9 cellular contexts compared by ENCODE assay signal in genomic region chr19:45200614-45201013, GRCh38. TPM values are rescaled to one million over a fixed set of nuclear protein-coding genes. Genes with fewer than 3 reads are reported as not detected.
A peak's percentile ranks its signal among the peaks of the same experiment; 100 is the strongest.
DNase-seq lines count a peak whose midpoint lies in the region; ATAC-seq lines count a peak whose summit lies in the region.
"Had no signal": no experiment of that assay in that cellular context is flagged by ENCODE, and none has a peak within 500 bp of the region (broad histone marks: within the 10 kb centered on the region; RNA-seq: fewer than 3 reads in every experiment).

No MANE protein-coding gene starts in this region.

- peaks cover 6% of the 10 kb centered on the region for H3K36me3 Mint-ChIP-seq in effector memory CD8-positive, alpha-beta T cell (ENCODE audit: insufficient read depth)

- ATAC-seq in effector memory CD8-positive, alpha-beta T cell (replicated peaks) = no peak

- no peak overlapping the region for H3K27ac Mint-ChIP-seq in effector memory CD8-positive, alpha-beta T cell

- no peaks in the 10 kb centered on the region for H3K4me1 Mint-ChIP-seq in effector memory CD8-positive, alpha-beta T cell (ENCODE audit: low read depth in 2 of 2)

- DNase-seq in EH (ENCODE audit: low read depth) (peak; percentile 63), NCI-H226 (peak; percentile 23), cerebellar cortex (ENCODE audit: low spot score) (peak; percentile 46), lung microvascular endothelial cell (ENCODE audit: low read depth in 2 of 2) (peak; percentile 79 to 82), NCI-H1092 treated with DMSO at 0.1 percent for 48 hours (lab: John Stamatoyannopoulos, UW) (no peak), epidermal melanocyte (ENCODE audit: insufficient read length, low spot score) (no peak), GM03348 (ENCODE audit: low spot score) (no peak)
- DNase-seq in effector memory CD8-positive, alpha-beta T cell = no peak
- DNase-seq: activated CD4-positive, alpha-beta T cell treated with anti-CD3 and anti-CD28 coated beads, Interleukin-2, amount 50 U/mL, for 4 hours had no signal

- no peak overlapping the region for H3K4me3 Mint-ChIP-seq in effector memory CD8-positive, alpha-beta T cell

- H3K9me3 Mint-ChIP-seq in effector memory CD8-positive, alpha-beta T cell = no peaks in the 10 kb centered on the region

- H3K27me3 Mint-ChIP-seq in effector memory CD8-positive, alpha-beta T cell = no peaks in the 10 kb centered on the region

RNA-seq across cellular contexts. Expression of gene BLOC1S3, which starts 22.0 kb away (rescaled TPM):
- total RNA-seq in lung microvascular endothelial cell = 2.0 and 3.8 TPM in 2 replicates

RNA-seq across cellular contexts. Expression of gene TRAPPC6A, which starts 22.6 kb away (rescaled TPM):
- 22.9 and 36.1 TPM in 2 replicates for total RNA-seq in lung microvascular endothelial cell

RNA-seq across cellular contexts. Expression of gene NKPD1, which starts 39.8 kb away (rescaled TPM):
- total RNA-seq in lung microvascular endothelial cell = 0.20 and 0.22 TPM in 2 replicates

RNA-seq across cellular contexts. Expression of gene EXOC3L2, which starts 44.6 kb away (rescaled TPM):
- total RNA-seq in lung microvascular endothelial cell = 0.20 and 0.44 TPM in 2 replicates

RNA-seq across cellular contexts. Expression of gene MARK4, which starts 50.5 kb away (rescaled TPM):
- 6.5 and 23.0 TPM in 2 replicates for total RNA-seq in lung microvascular endothelial cell

Comparison
In these comparisons a context has a peak if more than half of its experiments do, and no peak if none do; other contexts are left out.
1. DNase-seq: peak in EH (single experiment), NCI-H226 (single experiment), cerebellar cortex (single experiment) and lung microvascular endothelial cell (2 of 2); none in effector memory CD8-positive, alpha-beta T cell (0 of 3), NCI-H1092 treated with DMSO at 0.1 percent for 48 hours (single experiment), epidermal melanocyte (single experiment) and GM03348 (single experiment).